ENCODE assay signal across 1 cellular context in genomic region chr11:111935331-111936044, GRCh38.
TF ChIP-seq lines count a peak whose summit lies in the region.

No MANE protein-coding gene starts in this region.

TF ChIP-seq in K562, 482 proteins besides CTCF, POLR2A, EP300 and RAD21:
- TF ChIP-seq MEIS2 (IDR thresholded peaks at IDR 0.05; ENCODE audit: partially characterized antibody): peak; percentile 11
- TF ChIP-seq CEBPB (tag; IDR thresholded peaks at IDR 0.05): peak; percentile 26; the same call in 1 of the 2 replicates
- TF ChIP-seq HMGN3 (IDR thresholded peaks at IDR 0.05; ENCODE audit: borderline replicate concordance, extremely low read depth, insufficient read length, low read depth, low read length): no peak
- no peak for TF ChIP-seq ZMIZ1 (IDR thresholded peaks at IDR 0.05; ENCODE audit: low read depth in 2 of 2, low read length in 2 of 2)
TF ChIP-seq in K562: peak in this region for 2.
